ENCODE assay signal across 8 cellular contexts in the genomic region with DNA sequence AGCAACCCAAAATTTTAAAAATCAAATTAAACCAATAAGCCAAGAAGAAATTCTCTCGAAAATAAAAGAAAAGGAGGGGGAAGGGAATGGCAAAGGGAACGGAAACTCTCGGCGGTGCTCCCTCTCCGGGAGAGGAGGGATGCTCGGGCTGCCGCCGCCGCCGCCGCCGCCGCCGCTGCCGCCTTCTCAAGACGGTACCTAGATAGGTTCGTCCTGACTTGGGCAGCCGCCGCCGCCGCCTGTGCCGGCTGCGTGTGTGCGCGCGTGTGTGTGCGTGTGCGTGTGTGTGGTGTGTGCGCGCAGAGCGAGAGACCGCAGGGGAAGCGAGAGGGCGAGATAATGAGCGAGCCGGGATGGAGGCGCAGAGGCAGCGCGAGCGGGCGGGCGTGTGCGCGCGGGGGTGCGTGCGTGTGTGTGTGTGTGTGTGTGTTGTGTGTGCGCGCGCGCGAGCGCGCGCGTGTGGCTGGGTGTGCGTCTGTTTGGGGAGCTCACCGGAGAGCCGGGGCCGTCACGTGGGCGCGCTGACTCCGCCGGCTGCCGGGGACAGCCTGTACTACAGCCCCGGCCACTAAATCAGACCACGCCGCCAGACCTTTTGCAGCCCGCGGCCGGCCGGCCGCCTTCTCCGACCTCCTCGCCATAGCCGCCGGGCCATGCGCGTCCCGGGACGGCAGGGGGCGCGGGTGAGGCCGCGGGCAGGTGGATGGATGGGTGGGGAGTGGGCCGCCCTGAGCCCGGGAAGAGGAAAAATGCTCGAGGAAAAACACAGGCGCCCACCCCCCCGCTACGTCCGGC.
A peak's percentile ranks its signal among the peaks of the same experiment; 100 is the strongest.
DNase-seq lines count a peak whose midpoint lies in the region; ATAC-seq and TF ChIP-seq lines count a peak whose summit lies in the region.

No MANE protein-coding gene starts in this region.

- peak; percentile 28 for TF ChIP-seq POLR2A in right lobe of liver (IDR thresholded peaks at IDR 0.05)

- H3K9ac ChIP-seq in duodenal mucosa (ENCODE audit: low read depth in 1 of 2, low read length in 2 of 2) = no peak overlapping the region

- H3K27me3 ChIP-seq in duodenal mucosa (ENCODE audit: control insufficient read depth in 1 of 2, insufficient read depth in 2 of 2, low read length in 2 of 2) (peaks cover 30 to 45% of the 10 kb centered on the region in 2 donors), right lobe of liver (peaks cover 0 to 17% of the 10 kb centered on the region in 2 donors)

- H3K27ac ChIP-seq in duodenal mucosa (ENCODE audit: low read depth, low read length) (no peak overlapping the region), right lobe of liver (no peak overlapping the region)

- H3K4me3 ChIP-seq in duodenal mucosa (ENCODE audit: low read depth in 1 of 2, low read length in 2 of 2) (peak overlapping the region; percentile 50 to 73), right lobe of liver (peak overlapping the region; percentile 35 to 61 (median 47))

- in situ Hi-C loops in ACHN (cut with HindIII; ENCODE audit: low pct_ligation_motif_present, low pct_unique_long_range_greater_than_20kb, low sequenced_read_pairs) = no loop called here

- 2% methylated on average over 38 of the region's 93 CpGs for WGBS in right lobe of liver (ENCODE audit: insufficient coverage, low coverage, low lambda C conversion rate, missing lambda C conversion rate)

- H3K9me3 ChIP-seq in duodenal mucosa (ENCODE audit: control insufficient read depth in 1 of 2, low read length in 2 of 2) (no peaks in the 10 kb centered on the region), right lobe of liver (no peaks in the 10 kb centered on the region)

- DNase-seq in ACHN = peak; percentile 76
- DNase-seq in NCI-H446 (lab: John Stamatoyannopoulos, UW) = peak; percentile 19 to 64
- peak; percentile 56 for DNase-seq in activated CD4-positive, alpha-beta T cell treated with anti-CD3 and anti-CD28 coated beads, Interleukin-2, amount 50 U/mL, for 1 hour
- DNase-seq in right lobe of liver = peak; percentile 81 to 86 (median 82)
- peak; percentile 37 for DNase-seq in stimulated activated CD4-positive, alpha-beta T cell treated with anti-CD3 and anti-CD28 coated beads, Interleukin-2, amount 100 ng/mL, for 48 hours

- H3K4me1 ChIP-seq in duodenal mucosa (ENCODE audit: control insufficient read depth in 1 of 2, insufficient read depth in 2 of 2, low read length in 2 of 2) (peaks cover 14 to 17% of the 10 kb centered on the region in 2 donors), right lobe of liver (peaks cover 0 to 28% (median 7%) of the 10 kb centered on the region in 4 donors)

- intact Hi-C loops in right lobe of liver (cut with DNase I) = no loop called here

- H3K36me3 ChIP-seq in duodenal mucosa (ENCODE audit: control insufficient read depth in 1 of 2, insufficient read depth in 2 of 2, low read length in 2 of 2) (no peaks in the 10 kb centered on the region), right lobe of liver (no peaks in the 10 kb centered on the region)

- peak; percentile 57 to 65 (median 60) for TF ChIP-seq CTCF in right lobe of liver (IDR thresholded peaks at IDR 0.05)

- ATAC-seq in GM18861 (IDR thresholded peaks at IDR 0.05; ENCODE audit: unreplicated experiment) (peak; percentile 48), HG03135 (IDR thresholded peaks at IDR 0.05; ENCODE audit: unreplicated experiment) (peak; percentile 69), right lobe of liver (peak; percentile 87 to 93 (median 90))
